ENCODE assay signal across 8 cellular contexts in genomic region chr19:15418112-15418587, GRCh38. TPM values are rescaled to one million over a fixed set of nuclear protein-coding genes. Genes with fewer than 3 reads are reported as not detected.
DNase-seq lines count a peak whose midpoint lies in the region; ATAC-seq and TF ChIP-seq lines count a peak whose summit lies in the region.

No MANE protein-coding gene starts in this region.

- peak overlapping the region; percentile 99 for H3K9ac ChIP-seq in HUES6 (ENCODE audit: low read length)

- peak overlapping the region; percentile 97 for H3K27ac Mint-ChIP-seq in activated T-cell treated with anti-CD3 and anti-CD28 coated beads, Interleukin-2, amount 50 U/mL, for 72 hours

- H3K4me1 ChIP-seq in HUES6 (ENCODE audit: control insufficient read depth, insufficient read depth, low read length) (peaks cover 16% of the 10 kb centered on the region), left ventricle myocardium inferior (peaks cover 84% of the 10 kb centered on the region), gastrocnemius medialis (peaks cover 61 to 67% of the 10 kb centered on the region in 2 donors)

- H3K4me3 Mint-ChIP-seq in activated T-cell treated with anti-CD3 and anti-CD28 coated beads, Interleukin-2, amount 50 U/mL, for 72 hours: peak overlapping the region; percentile 91 to 98

- no peaks in the 10 kb centered on the region for H3K27me3 Mint-ChIP-seq in activated T-cell treated with anti-CD3 and anti-CD28 coated beads, Interleukin-2, amount 50 U/mL, for 72 hours (ENCODE audit: low read depth)

- in situ Hi-C loops in gastrocnemius medialis (cut with MboI; ENCODE audit: low sequenced_read_pairs in 4 of 4): no loop called here

- peak overlapping the region; percentile 82 for H3K27ac ChIP-seq in AG04450 (ENCODE audit: low read depth, low read length)
- H3K27ac ChIP-seq in HUES6 (ENCODE audit: low read depth, low read length): peak overlapping the region; percentile 83
- H3K27ac ChIP-seq in left ventricle myocardium inferior (replicated peaks): peak overlapping the region; percentile 93
- H3K27ac ChIP-seq in gastrocnemius medialis: peak overlapping the region; percentile 91 to 97 (median 96)

- DNase-seq in AG04450 (ENCODE audit: low read depth, low spot score) (no peak), left ventricle myocardium inferior (no peak), gastrocnemius medialis (no peak), OCI-M1 (lab: John Stamatoyannopoulos, UW) (no peak), SW480 (ENCODE audit: low spot score) (no peak)
- no peak for DNase-seq in activated T-cell treated with anti-CD3 and anti-CD28 coated beads, Interleukin-2, amount 50 U/mL, for 72 hours

- H3K9me3 Mint-ChIP-seq in activated T-cell treated with anti-CD3 and anti-CD28 coated beads, Interleukin-2, amount 50 U/mL, for 72 hours: no peaks in the 10 kb centered on the region

- CTCF ChIA-PET in AG04450 (lab: Charles Lee): interaction anchor here (0.9 to 3.3 kb wide), 6 partner anchors 11 to 316 kb away, joined by 3 to 19 read pairs (median 6); no protein-coding TSS in a partner anchor

- no peak for ATAC-seq in activated T-cell treated with anti-CD3 and anti-CD28 coated beads, Interleukin-2, amount 50 U/mL, for 72 hours (replicated peaks in 1 of 2)
- ATAC-seq in gastrocnemius medialis: peak in 1 of 2 donors; percentile 11
- no peak for ATAC-seq in GM21737 (IDR thresholded peaks at IDR 0.05; ENCODE audit: unreplicated experiment)

- TF ChIP-seq CTCF in AG04450 (IDR thresholded peaks at IDR 0.05; ENCODE audit: low read depth, low read length): peak; percentile 5; the same call in 1 of the 2 replicates
- TF ChIP-seq CTCF in left ventricle myocardium inferior (IDR thresholded peaks at IDR 0.05; ENCODE audit: borderline replicate concordance): no peak
- TF ChIP-seq CTCF in gastrocnemius medialis (IDR thresholded peaks at IDR 0.05 in 4 of 5, conservative IDR thresholded peaks at IDR 0.05 in 1 of 5): no peak

- intact Hi-C loops in left ventricle myocardium inferior (cut with micrococcal nuclease) (no loop called here), gastrocnemius medialis (cut with DNase I; ENCODE audit: low total_unique reads) (loop anchor here (1.0 to 5.0 kb wide), 3 partner anchors 39 to 137 kb away; partner anchors contain the start of genes AKAP8 and BRD4)

- H3K4me3 ChIP-seq in AG04450 (ENCODE audit: low read depth, low read length): peak overlapping the region; percentile 94
- H3K4me3 ChIP-seq in HUES6 (ENCODE audit: low read depth, low read length): peak overlapping the region; percentile 94
- peak overlapping the region; percentile 96 for H3K4me3 ChIP-seq in left ventricle myocardium inferior
- peak overlapping the region; percentile 78 to 93 (median 90) for H3K4me3 ChIP-seq in gastrocnemius medialis

- H3K27me3 ChIP-seq in AG04450 (ENCODE audit: control insufficient read depth, insufficient read depth, low read length): no peaks in the 10 kb centered on the region
- H3K27me3 ChIP-seq in HUES6 (ENCODE audit: control insufficient read depth, insufficient read depth, low read length): no peaks in the 10 kb centered on the region
- H3K27me3 ChIP-seq in left ventricle myocardium inferior (ENCODE audit: low read depth): no peaks in the 10 kb centered on the region
- H3K27me3 ChIP-seq in gastrocnemius medialis: no peaks in the 10 kb centered on the region

- POLR2A ChIA-PET in AG04450 (lab: Yijun Ruan, JAX): interaction anchor here (1.2 to 2.1 kb wide), 8 partner anchors 12 to 115 kb away, joined by 5 to 25 read pairs (median 7); partner anchors contain the start of gene AKAP8

- peaks cover 49% of the 10 kb centered on the region for H3K4me1 Mint-ChIP-seq in activated T-cell treated with anti-CD3 and anti-CD28 coated beads, Interleukin-2, amount 50 U/mL, for 72 hours (ENCODE audit: low read depth)

- H3K36me3 ChIP-seq in HUES6 (ENCODE audit: control insufficient read depth, insufficient read depth, low read length): peaks cover 27% of the 10 kb centered on the region
- H3K36me3 ChIP-seq in left ventricle myocardium inferior: peaks cover 23% of the 10 kb centered on the region
- peaks cover 0 to 15% of the 10 kb centered on the region in 2 donors for H3K36me3 ChIP-seq in gastrocnemius medialis

- H3K9me3 ChIP-seq in AG04450 (ENCODE audit: control insufficient read depth, insufficient read depth, low read length) (peaks cover 9% of the 10 kb centered on the region), HUES6 (ENCODE audit: control insufficient read depth, insufficient read depth, low read depth, low read length) (0 out of 2 replicates have a peak, but pooled peaks cover 1% of the 10 kb centered on the region), left ventricle myocardium inferior (replicated peaks) (peaks cover 3% of the 10 kb centered on the region), gastrocnemius medialis (no peaks in the 10 kb centered on the region)

- no peak for TF ChIP-seq POLR2A in gastrocnemius medialis (IDR thresholded peaks at IDR 0.05)

- H3K36me3 Mint-ChIP-seq in activated T-cell treated with anti-CD3 and anti-CD28 coated beads, Interleukin-2, amount 50 U/mL, for 72 hours (ENCODE audit: insufficient read depth in 2 of 2): peaks cover 13 to 19% of the 10 kb centered on the region in 2 donors

RNA-seq across cellular contexts. Expression of gene AKAP8L, which starts 0.6 kb away (rescaled TPM):
- polyA plus RNA-seq in AG04450 (2011; rRNA removed): 30.4 and 36.6 TPM in 2 replicates
- 51.9 and 52.1 TPM in 2 replicates for polyA minus RNA-seq in AG04450 (2011; rRNA and poly(A)+ RNA removed)
- total RNA-seq in activated T-cell treated with anti-CD3 and anti-CD28 coated beads, Interleukin-2, amount 50 U/mL, for 72 hours: 100 to 1,000 TPM; 105 to 124 TPM
- total RNA-seq in left ventricle myocardium inferior (74.5 TPM), gastrocnemius medialis (100 to 1,000 TPM in 1 of 4 donors, 10 to 100 TPM in 3; 69.3 to 142 (median 85.6) TPM)

RNA-seq across cellular contexts. Expression of gene WIZ, which starts 31.6 kb away (rescaled TPM):
- polyA plus RNA-seq in AG04450 (2011; rRNA removed): 5.8 and 9.1 TPM in 2 replicates
- 3.4 and 3.9 TPM in 2 replicates for polyA minus RNA-seq in AG04450 (2011; rRNA and poly(A)+ RNA removed)
- total RNA-seq in activated T-cell treated with anti-CD3 and anti-CD28 coated beads, Interleukin-2, amount 50 U/mL, for 72 hours: 10 to 100 TPM; 13.4 to 14.8 TPM
- total RNA-seq in left ventricle myocardium inferior (25.3 TPM), gastrocnemius medialis (10 to 100 TPM; 28.0 to 40.6 (median 32.5) TPM)

RNA-seq across cellular contexts. Expression of gene AKAP8, which starts 38.6 kb away (rescaled TPM):
- polyA plus RNA-seq in AG04450 (2011; rRNA removed): 11.7 and 12.4 TPM in 2 replicates
- polyA minus RNA-seq in AG04450 (2011; rRNA and poly(A)+ RNA removed): 7.6 and 9.5 TPM in 2 replicates
- 10 to 100 TPM; 37.9 to 46.4 TPM for total RNA-seq in activated T-cell treated with anti-CD3 and anti-CD28 coated beads, Interleukin-2, amount 50 U/mL, for 72 hours
- total RNA-seq in left ventricle myocardium inferior (21.8 TPM), gastrocnemius medialis (10 to 100 TPM; 26.0 to 41.5 (median 27.5) TPM)

RNA-seq across cellular contexts. Expression of gene RASAL3, which starts 46.2 kb away (rescaled TPM):
- polyA plus RNA-seq in AG04450 (2011; rRNA removed): 0.04 and 0.21 TPM in 2 replicates
- not detected in 2 replicates for polyA minus RNA-seq in AG04450 (2011; rRNA and poly(A)+ RNA removed)
- total RNA-seq in activated T-cell treated with anti-CD3 and anti-CD28 coated beads, Interleukin-2, amount 50 U/mL, for 72 hours: 100 to 1,000 TPM; 112 to 128 TPM
- 1.5 TPM for total RNA-seq in left ventricle myocardium inferior
- total RNA-seq in gastrocnemius medialis: 1 to 10 TPM in 1 of 4 donors, under 1 TPM in 2, not detected in 1; 0.36 to 1.6 (median 0.38) TPM
